1 cellular context compared by ENCODE assay signal in the genomic region with DNA sequence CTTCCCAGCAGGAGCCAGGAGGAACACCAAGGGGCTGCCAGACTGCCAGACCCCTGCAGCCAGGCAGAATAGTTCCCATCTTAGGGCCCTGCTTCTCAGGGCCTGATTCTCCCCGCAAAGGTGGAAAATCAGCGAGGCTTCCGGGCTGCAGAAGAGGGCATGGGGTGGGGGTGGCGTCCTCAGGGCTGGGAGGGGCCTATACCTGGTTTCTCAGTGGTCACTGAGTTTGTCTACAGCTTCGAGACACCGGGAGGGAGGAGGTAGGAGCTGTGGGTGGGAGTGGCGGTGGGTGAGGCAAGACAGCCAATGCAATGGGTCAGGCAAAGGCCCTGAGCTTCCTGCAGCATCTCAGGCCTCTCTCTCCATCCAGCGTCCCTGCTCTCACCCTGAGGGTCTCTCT.
TF ChIP-seq lines count a peak whose summit lies in the region.

No MANE protein-coding gene starts in this region.

TF ChIP-seq in IMR-90, 13 proteins besides CTCF, POLR2A, EP300 and RAD21:
- no peak for TF ChIP-seq CEBPB (IDR thresholded peaks at IDR 0.05; ENCODE audit: low read depth, low read length)
